Comparison of ENCODE assay signal across 1 cellular context in genomic region chr1:8599813-8600212, GRCh38.
TF ChIP-seq lines count a peak whose summit lies in the region.

No MANE protein-coding gene starts in this region.

TF ChIP-seq in SK-N-SH treated with all-trans-retinoic acid at 6 μM for 48 hours, 23 proteins besides CTCF, POLR2A, EP300 and RAD21 (continued from another document):
- TF ChIP-seq GLIS3 (CRISPR knock-in tag; IDR thresholded peaks at IDR 0.05), result no peak
